21 cellular contexts compared by ENCODE assay signal in the genomic region with DNA sequence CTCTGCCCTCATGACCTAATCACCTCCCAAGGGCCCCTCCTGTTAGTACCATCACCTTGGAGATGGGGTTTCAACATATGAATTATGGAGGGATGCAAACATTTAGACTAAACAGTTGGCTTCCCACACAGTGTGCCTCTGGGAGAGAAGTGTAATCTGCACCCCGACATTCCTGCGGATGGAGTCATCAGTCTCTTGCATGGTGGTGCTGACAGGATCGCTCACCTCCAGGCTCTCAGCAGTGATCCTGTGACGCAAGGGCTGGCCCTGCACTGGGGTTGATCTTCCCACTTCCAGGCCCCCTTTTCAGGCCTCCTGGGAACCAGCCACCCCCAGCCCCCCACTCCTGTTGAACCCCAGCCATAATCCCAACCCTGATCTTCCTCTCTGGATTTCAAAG. TPM values are rescaled to one million over a fixed set of nuclear protein-coding genes. Genes with fewer than 3 reads are reported as not detected.
DNase-seq lines count a peak whose midpoint lies in the region; ATAC-seq and TF ChIP-seq lines count a peak whose summit lies in the region.
"Had no signal": no experiment of that assay in that cellular context is flagged by ENCODE, and none has a peak within 500 bp of the region (broad histone marks: within the 10 kb centered on the region; RNA-seq: fewer than 3 reads in every experiment).

No MANE protein-coding gene starts in this region.

- H3K36me3 Mint-ChIP-seq in MCF 10A (ENCODE audit: insufficient read depth, unreplicated experiment): peaks cover 6% of the 10 kb centered on the region
- H3K36me3 Mint-ChIP-seq: stimulated activated effector memory CD8-positive, alpha-beta T cell treated with anti-CD3 and anti-CD28 coated beads, Interleukin-12 subunit alpha, Interleukin-12 subunit beta, amount 100 ng/mL, for 72 hours had no signal

- peaks cover 24% of the 10 kb centered on the region for H3K4me1 Mint-ChIP-seq in MCF 10A (ENCODE audit: insufficient read depth, unreplicated experiment)

- no peak for TF ChIP-seq CTCF in MCF 10A (IDR thresholded peaks at IDR 0.05; ENCODE audit: unreplicated experiment)
- TF ChIP-seq CTCF in breast epithelium (IDR thresholded peaks at IDR 0.05): no peak
- no peak for TF ChIP-seq CTCF in epithelial cell of esophagus (IDR thresholded peaks at IDR 0.05; ENCODE audit: insufficient read depth, low read depth, low read length, missing control alignments)
- TF ChIP-seq CTCF in retinal pigment epithelial cell (conservative IDR thresholded peaks at IDR 0.05; ENCODE audit: low read depth, low read length): no peak

- DNase-seq in MCF 10A (ENCODE audit: unreplicated experiment) (peak; percentile 70), breast epithelium (ENCODE audit: low spot score in 2 of 2) (no peak), RPMI7951 (ENCODE audit: low read depth) (peak; percentile 53), epithelial cell of esophagus (ENCODE audit: low read depth) (peak; percentile 86), retinal pigment epithelial cell (ENCODE audit: low read depth) (peak; percentile 93), NCI-H1436 treated with DMSO at 0.1 percent for 48 hours (lab: John Stamatoyannopoulos, UW) (no peak)
- DNase-seq: activated CD4-positive, alpha-beta T cell treated with anti-CD3 and anti-CD28 coated beads, Interleukin-2, amount 50 U/mL, for 4 hours; activated T-cell treated with anti-CD3 and anti-CD28 coated beads, Interleukin-2, amount 50 U/mL, for 4 hours; CD4-positive, alpha-beta T cell; hippocampal formation; kidney glomerular epithelial cell; NCI-H1417 had no signal

- H3K4me3 Mint-ChIP-seq in MCF 10A (ENCODE audit: unreplicated experiment): no peak overlapping the region
- H3K4me3 Mint-ChIP-seq: activated naive CD8-positive, alpha-beta T cell; activated T-cell treated with anti-CD3 and anti-CD28 coated beads, Interleukin-2, amount 50 U/mL, for 4 hours; CD4-positive, alpha-beta T cell; stimulated activated effector memory CD8-positive, alpha-beta T cell treated with anti-CD3 and anti-CD28 coated beads, Interleukin-12 subunit alpha, Interleukin-12 subunit beta, amount 100 ng/mL, for 72 hours had no signal

- no peaks in the 10 kb centered on the region for H3K27me3 ChIP-seq in breast epithelium
- H3K27me3 ChIP-seq: tibial nerve had no signal

- POLR2A ChIA-PET in MCF 10A (lab: Yijun Ruan, JAX): no interaction called here

- no peak overlapping the region for H3K27ac ChIP-seq in breast epithelium
- H3K27ac ChIP-seq: 22Rv1, SK-N-MC, skin epidermis, tibial nerve had no signal

- peaks cover 19% of the 10 kb centered on the region for H3K27me3 Mint-ChIP-seq in MCF 10A (ENCODE audit: insufficient read depth, unreplicated experiment)
- H3K27me3 Mint-ChIP-seq: CD4-positive, alpha-beta T cell had no signal

- H3K4me1 ChIP-seq in breast epithelium: no peaks in the 10 kb centered on the region
- H3K4me1 ChIP-seq: tibial nerve had no signal

- H3K4me3 ChIP-seq in breast epithelium: no peak overlapping the region
- no peak overlapping the region for H3K4me3 ChIP-seq in epithelial cell of esophagus (ENCODE audit: low read length)
- H3K4me3 ChIP-seq in retinal pigment epithelial cell (ENCODE audit: low read length): no peak overlapping the region
- H3K4me3 ChIP-seq: SK-N-MC, skin epidermis, tibial nerve had no signal

- CTCF ChIA-PET in MCF 10A (lab: Yijun Ruan, JAX): interaction anchor here (0.7 kb wide), 1 partner anchor 54 kb away, joined by 4 read pairs; no protein-coding TSS in a partner anchor

- no peaks in the 10 kb centered on the region for H3K36me3 ChIP-seq in breast epithelium
- H3K36me3 ChIP-seq: tibial nerve had no signal

- BruUV-seq in MCF 10A (replicated peaks; lab: Mats Ljungman, UMichigan): no TSS peak

- no peak overlapping the region for H3K27ac Mint-ChIP-seq in MCF 10A (ENCODE audit: low read depth, unreplicated experiment)
- H3K27ac Mint-ChIP-seq: activated naive CD8-positive, alpha-beta T cell; CD4-positive, alpha-beta T cell; stimulated activated effector memory CD8-positive, alpha-beta T cell treated with anti-CD3 and anti-CD28 coated beads, Interleukin-12 subunit alpha, Interleukin-12 subunit beta, amount 100 ng/mL, for 72 hours had no signal

- intact Hi-C loops in MCF 10A (cut with micrococcal nuclease): no loop called here
- intact Hi-C loops in breast epithelium (cut with DNase I; ENCODE audit: low total_unique reads): no loop called here

- no peak for TF ChIP-seq POLR2A in breast epithelium (IDR thresholded peaks at IDR 0.05)

- no peaks in the 10 kb centered on the region for H3K9me3 Mint-ChIP-seq in MCF 10A (ENCODE audit: unreplicated experiment)
- H3K9me3 Mint-ChIP-seq: activated T-cell treated with anti-CD3 and anti-CD28 coated beads, Interleukin-2, amount 50 U/mL, for 4 hours; CD4-positive, alpha-beta T cell; stimulated activated effector memory CD8-positive, alpha-beta T cell treated with anti-CD3 and anti-CD28 coated beads, Interleukin-12 subunit alpha, Interleukin-12 subunit beta, amount 100 ng/mL, for 72 hours had no signal

- ATAC-seq in GM21825 (IDR thresholded peaks at IDR 0.05; ENCODE audit: unreplicated experiment): no peak
- no peak for ATAC-seq in HG02840 (IDR thresholded peaks at IDR 0.05; ENCODE audit: low FRiP score, unreplicated experiment)
- ATAC-seq: activated T-cell treated with anti-CD3 and anti-CD28 coated beads, Interleukin-2, amount 50 U/mL, for 4 hours; stimulated activated effector memory CD8-positive, alpha-beta T cell treated with anti-CD3 and anti-CD28 coated beads, Interleukin-12 subunit alpha, Interleukin-12 subunit beta, amount 100 ng/mL, for 72 hours had no signal

- H3K9me3 ChIP-seq in breast epithelium: no peaks in the 10 kb centered on the region
- H3K9me3 ChIP-seq: tibial nerve had no signal

RNA-seq across cellular contexts. Expression of gene PI16, which starts 16.0 kb away (rescaled TPM):
- total RNA-seq in MCF 10A (2022) (not detected in 2 replicates), breast epithelium (10 to 100 TPM in 1 of 3 donors, 1 to 10 TPM in 2; 2.8 to 14.9 (median 5.2) TPM)
- not detected in 2 replicates for total RNA-seq in RPMI7951 (2014; rRNA removed; shearing (Covaris generic))
- total RNA-seq: activated T-cell treated with anti-CD3 and anti-CD28 coated beads, Interleukin-2, amount 50 U/mL, for 4 hours; osteocyte had no signal

RNA-seq across cellular contexts. Expression of gene MTCH1, which starts 47.5 kb away (rescaled TPM):
- total RNA-seq in MCF 10A (2022) (74.9 and 78.2 TPM in 2 replicates), breast epithelium (100 to 1,000 TPM; 187 to 229 (median 215) TPM)
- 226 and 257 TPM in 2 replicates for total RNA-seq in RPMI7951 (2014; rRNA removed; shearing (Covaris generic))

RNA-seq across cellular contexts. Expression of gene C6orf89, which starts 52.8 kb away (rescaled TPM):
- total RNA-seq in MCF 10A (2022) (36.9 and 43.1 TPM in 2 replicates), breast epithelium (10 to 100 TPM; 32.8 to 58.7 (median 45.4) TPM)
- total RNA-seq in RPMI7951 (2014; rRNA removed; shearing (Covaris generic)): 36.3 and 38.9 TPM in 2 replicates

Comparison
In these comparisons a context has a peak if more than half of its experiments do, and no peak if none do; other contexts are left out.
1. DNase-seq: peak in MCF 10A (single experiment), RPMI7951 (single experiment), epithelial cell of esophagus (single experiment) and retinal pigment epithelial cell (single experiment); none in breast epithelium (0 of 2) and NCI-H1436 treated with DMSO at 0.1 percent for 48 hours (single experiment).